ENCODE assay signal across 35 cellular contexts in genomic region chr7:120603366-120603765, GRCh38.
"Had no signal": no experiment of that assay in that cellular context is flagged by ENCODE, and none has a peak within 500 bp of the region (broad histone marks: within the 10 kb centered on the region; RNA-seq: fewer than 3 reads in every experiment).

No MANE protein-coding gene starts in this region.

- H3K27me3 Mint-ChIP-seq: activated B cell treated with CpG ODN at 0.5 μM for 24 hours; activated CD4-positive, alpha-beta memory T cell treated with anti-CD3 and anti-CD28 coated beads for 36 hours; activated CD4-positive, alpha-beta T cell treated with anti-CD3 and anti-CD28 coated beads, Interleukin-2, amount 10 ng/mL, durations not matched to agents 24 days and 14 days; activated CD8-positive, alpha-beta T cell treated with anti-CD3 and anti-CD28 coated beads for 36 hours; activated naive CD4-positive, alpha-beta T cell treated with anti-CD3 and anti-CD28 coated beads, Interleukin-2, amount 10 ng/mL, durations not matched to agents 7 days and 5 days; activated naive CD4-positive, alpha-beta T cell treated with anti-CD3 and anti-CD28 coated beads, Interleukin-2, amount 50 U/mL, for 24 hours; activated naive CD8-positive, alpha-beta T cell; activated naive CD8-positive, alpha-beta T cell treated with anti-CD3 and anti-CD28 coated beads, Interleukin-2, amount 10 ng/mL, durations not matched to agents 7 days and 5 days; activated naive CD8-positive, alpha-beta T cell treated with anti-CD3 and anti-CD28 coated beads, Interleukin-2, amount 50 U/mL, for 24 hours; activated T-helper 17 cell treated with anti-CD3 and anti-CD28 coated beads, Interleukin-2, amount 50 U/mL, for 72 hours; brain; central memory CD8-positive, alpha-beta T cell had no signal

- H3K4me3 ChIP-seq: ascending aorta had no signal

- H3K4me1 Mint-ChIP-seq: activated B cell treated with CpG ODN at 0.5 μM for 24 hours; activated CD4-positive, alpha-beta T cell treated with anti-CD3 and anti-CD28 coated beads, Interleukin-2, amount 10 ng/mL, durations not matched to agents 24 days and 14 days; activated naive CD4-positive, alpha-beta T cell treated with anti-CD3 and anti-CD28 coated beads, Interleukin-2, amount 10 ng/mL, durations not matched to agents 7 days and 5 days; activated naive CD4-positive, alpha-beta T cell treated with anti-CD3 and anti-CD28 coated beads, Interleukin-2, amount 50 U/mL, for 24 hours; activated naive CD8-positive, alpha-beta T cell treated with anti-CD3 and anti-CD28 coated beads, Interleukin-2, amount 10 ng/mL, durations not matched to agents 7 days and 5 days; activated naive CD8-positive, alpha-beta T cell treated with anti-CD3 and anti-CD28 coated beads, Interleukin-2, amount 50 U/mL, for 24 hours; activated T-helper 17 cell treated with anti-CD3 and anti-CD28 coated beads, Interleukin-2, amount 50 U/mL, for 72 hours; brain; central memory CD8-positive, alpha-beta T cell had no signal

- H3K4me3 Mint-ChIP-seq: activated B cell treated with CpG ODN at 0.5 μM for 24 hours; activated CD4-positive, alpha-beta memory T cell treated with anti-CD3 and anti-CD28 coated beads for 36 hours; activated CD4-positive, alpha-beta T cell treated with anti-CD3 and anti-CD28 coated beads, Interleukin-2, amount 10 ng/mL, durations not matched to agents 24 days and 14 days; activated CD8-positive, alpha-beta T cell treated with anti-CD3 and anti-CD28 coated beads for 36 hours; activated naive CD4-positive, alpha-beta T cell treated with anti-CD3 and anti-CD28 coated beads, Interleukin-2, amount 10 ng/mL, durations not matched to agents 7 days and 5 days; activated naive CD4-positive, alpha-beta T cell treated with anti-CD3 and anti-CD28 coated beads, Interleukin-2, amount 50 U/mL, for 24 hours; activated naive CD8-positive, alpha-beta T cell; activated naive CD8-positive, alpha-beta T cell treated with anti-CD3 and anti-CD28 coated beads, Interleukin-2, amount 10 ng/mL, durations not matched to agents 7 days and 5 days; activated naive CD8-positive, alpha-beta T cell treated with anti-CD3 and anti-CD28 coated beads, Interleukin-2, amount 50 U/mL, for 24 hours; activated T-cell treated with anti-CD3 and anti-CD28 coated beads, Interleukin-2, amount 50 U/mL, for 4 hours; activated T-cell treated with anti-CD3 and anti-CD28 coated beads, Interleukin-2, amount 50 U/mL, for 72 hours; activated T-helper 1 cell treated with anti-CD3 and anti-CD28 coated beads, Interleukin-12 subunit alpha, Interleukin-12 subunit beta, Interleukin-2, Interleukin-4 antibody, amounts not matched to agents 30 ng/mL and 10 ng/mL and 1 ng/mL, durations not matched to agents 14 hours and 24 hours and 36 hours; activated T-helper 17 cell treated with anti-CD3 and anti-CD28 coated beads, Interleukin-2, amount 50 U/mL, for 72 hours; brain; central memory CD8-positive, alpha-beta T cell; T-helper 1 cell treated with Interleukin-12 subunit alpha and Interleukin-12 subunit beta and Interleukin-4 antibody, amounts not matched to agents 30 μg/mL and 1 μg/mL, for 36 hours; T-helper 2 cell treated with Interferon-gamma antibody and Interleukin-4, amounts not matched to agents 5 μg/mL and 100 μg/mL, for 36 hours had no signal

- H3K36me3 ChIP-seq: ascending aorta had no signal

- ATAC-seq: activated CD8-positive, alpha-beta T cell treated with anti-CD3 and anti-CD28 coated beads for 36 hours; activated naive CD8-positive, alpha-beta T cell treated with anti-CD3 and anti-CD28 coated beads, Interleukin-2, amount 50 U/mL, for 24 hours; activated T-cell treated with anti-CD3 and anti-CD28 coated beads, Interleukin-2, amount 50 U/mL, for 4 hours; activated T-cell treated with anti-CD3 and anti-CD28 coated beads, Interleukin-2, amount 50 U/mL, for 72 hours; activated T-helper 17 cell treated with anti-CD3 and anti-CD28 coated beads, Interleukin-2, amount 50 U/mL, for 72 hours had no signal

- H3K9me3 Mint-ChIP-seq: activated CD4-positive, alpha-beta T cell treated with anti-CD3 and anti-CD28 coated beads, Interleukin-2, amount 10 ng/mL, durations not matched to agents 24 days and 14 days; activated naive CD4-positive, alpha-beta T cell treated with anti-CD3 and anti-CD28 coated beads, Interleukin-2, amount 50 U/mL, for 24 hours; activated naive CD8-positive, alpha-beta T cell treated with anti-CD3 and anti-CD28 coated beads, Interleukin-2, amount 50 U/mL, for 24 hours; activated T-helper 1 cell treated with anti-CD3 and anti-CD28 coated beads, Interleukin-12 subunit alpha, Interleukin-12 subunit beta, Interleukin-2, Interleukin-4 antibody, amounts not matched to agents 30 ng/mL and 10 ng/mL and 1 ng/mL, durations not matched to agents 14 hours and 24 hours and 36 hours; brain; T-helper 1 cell treated with Interleukin-12 subunit alpha and Interleukin-12 subunit beta and Interleukin-4 antibody, amounts not matched to agents 30 μg/mL and 1 μg/mL, for 36 hours; T-helper 2 cell treated with Interferon-gamma antibody and Interleukin-4, amounts not matched to agents 5 μg/mL and 100 μg/mL, for 36 hours had no signal

- H3K36me3 Mint-ChIP-seq: activated CD4-positive, alpha-beta memory T cell treated with anti-CD3 and anti-CD28 coated beads for 36 hours; activated naive CD4-positive, alpha-beta T cell treated with anti-CD3 and anti-CD28 coated beads, Interleukin-2, amount 10 ng/mL, durations not matched to agents 7 days and 5 days; activated naive CD4-positive, alpha-beta T cell treated with anti-CD3 and anti-CD28 coated beads, Interleukin-2, amount 50 U/mL, for 24 hours; activated naive CD8-positive, alpha-beta T cell; activated naive CD8-positive, alpha-beta T cell treated with anti-CD3 and anti-CD28 coated beads, Interleukin-2, amount 10 ng/mL, durations not matched to agents 7 days and 5 days; brain had no signal

- H3K27me3 ChIP-seq: ascending aorta had no signal

- DNase-seq: activated B cell treated with CpG ODN at 0.5 μM for 24 hours; activated CD4-positive, alpha-beta memory T cell treated with anti-CD3 and anti-CD28 coated beads for 36 hours; activated CD4-positive, alpha-beta T cell treated with anti-CD3 and anti-CD28 coated beads for 4 hours; activated CD4-positive, alpha-beta T cell treated with anti-CD3 and anti-CD28 coated beads, Interleukin-2, amount 10 ng/mL, durations not matched to agents 24 days and 14 days; activated CD4-positive, alpha-beta T cell treated with anti-CD3 and anti-CD28 coated beads, Interleukin-2, amount 50 U/mL, for 1 hour; activated CD4-positive, alpha-beta T cell treated with anti-CD3 and anti-CD28 coated beads, Interleukin-2, amount 50 U/mL, for 4 hours; activated CD4-positive, CD25-positive, alpha-beta regulatory T cell treated with anti-CD3 and anti-CD28 coated beads, Interleukin-2, amount 50 U/mL, for 72 hours; activated CD8-positive, alpha-beta memory T cell treated with anti-CD3 and anti-CD28 coated beads, Interleukin-2, amount 50 U/mL, for 4 hours; activated CD8-positive, alpha-beta T cell treated with anti-CD3 and anti-CD28 coated beads for 36 hours; activated effector memory CD4-positive, alpha-beta T cell treated with anti-CD3 and anti-CD28 coated beads, Interleukin-2, amount 50 U/mL, for 16 hours; activated gamma-delta T cell treated with Interleukin-2 at 50 U/mL for 16 hours; activated naive CD4-positive, alpha-beta T cell; activated naive CD4-positive, alpha-beta T cell treated with anti-CD3 and anti-CD28 coated beads, Interleukin-2, amount 10 ng/mL, durations not matched to agents 7 days and 5 days; activated naive CD8-positive, alpha-beta T cell treated with anti-CD3 and anti-CD28 coated beads, Interleukin-2, amount 10 ng/mL, durations not matched to agents 7 days and 5 days; activated naive CD8-positive, alpha-beta T cell treated with anti-CD3 and anti-CD28 coated beads, Interleukin-2, amount 50 U/mL, for 24 hours; activated T-cell treated with anti-CD3 and anti-CD28 coated beads for 4 hours; activated T-cell treated with anti-CD3 and anti-CD28 coated beads, Interleukin-2, amount 50 U/mL, for 1 hour; activated T-cell treated with anti-CD3 and anti-CD28 coated beads, Interleukin-2, amount 50 U/mL, for 4 hours; activated T-cell treated with anti-CD3 and anti-CD28 coated beads, Interleukin-2, amount 50 U/mL, for 72 hours; amygdala; anterior cingulate cortex; cerebellar nuclear complex; T-helper 1 cell; T-helper 2 cell; T-helper 9 cell had no signal

- FAIRE-seq: TTC549 had no signal

- H3K27ac Mint-ChIP-seq: activated B cell treated with CpG ODN at 0.5 μM for 24 hours; activated CD4-positive, alpha-beta memory T cell treated with anti-CD3 and anti-CD28 coated beads for 36 hours; activated CD4-positive, alpha-beta T cell treated with anti-CD3 and anti-CD28 coated beads, Interleukin-2, amount 10 ng/mL, durations not matched to agents 24 days and 14 days; activated CD8-positive, alpha-beta T cell treated with anti-CD3 and anti-CD28 coated beads for 36 hours; activated naive CD4-positive, alpha-beta T cell treated with anti-CD3 and anti-CD28 coated beads, Interleukin-2, amount 10 ng/mL, durations not matched to agents 7 days and 5 days; activated naive CD4-positive, alpha-beta T cell treated with anti-CD3 and anti-CD28 coated beads, Interleukin-2, amount 50 U/mL, for 24 hours; activated naive CD8-positive, alpha-beta T cell; activated naive CD8-positive, alpha-beta T cell treated with anti-CD3 and anti-CD28 coated beads, Interleukin-2, amount 10 ng/mL, durations not matched to agents 7 days and 5 days; activated naive CD8-positive, alpha-beta T cell treated with anti-CD3 and anti-CD28 coated beads, Interleukin-2, amount 50 U/mL, for 24 hours; activated T-cell treated with anti-CD3 and anti-CD28 coated beads, Interleukin-2, amount 50 U/mL, for 72 hours; activated T-helper 1 cell treated with anti-CD3 and anti-CD28 coated beads, Interleukin-12 subunit alpha, Interleukin-12 subunit beta, Interleukin-2, Interleukin-4 antibody, amounts not matched to agents 30 ng/mL and 10 ng/mL and 1 ng/mL, durations not matched to agents 14 hours and 24 hours and 36 hours; activated T-helper 17 cell treated with anti-CD3 and anti-CD28 coated beads, Interleukin-2, amount 50 U/mL, for 72 hours; brain; T-helper 1 cell treated with Interleukin-12 subunit alpha and Interleukin-12 subunit beta and Interleukin-4 antibody, amounts not matched to agents 30 μg/mL and 1 μg/mL, for 36 hours; T-helper 2 cell treated with Interferon-gamma antibody and Interleukin-4, amounts not matched to agents 5 μg/mL and 100 μg/mL, for 36 hours had no signal
